Comparison of ENCODE assay signal across 1 cellular context in the genomic region with DNA sequence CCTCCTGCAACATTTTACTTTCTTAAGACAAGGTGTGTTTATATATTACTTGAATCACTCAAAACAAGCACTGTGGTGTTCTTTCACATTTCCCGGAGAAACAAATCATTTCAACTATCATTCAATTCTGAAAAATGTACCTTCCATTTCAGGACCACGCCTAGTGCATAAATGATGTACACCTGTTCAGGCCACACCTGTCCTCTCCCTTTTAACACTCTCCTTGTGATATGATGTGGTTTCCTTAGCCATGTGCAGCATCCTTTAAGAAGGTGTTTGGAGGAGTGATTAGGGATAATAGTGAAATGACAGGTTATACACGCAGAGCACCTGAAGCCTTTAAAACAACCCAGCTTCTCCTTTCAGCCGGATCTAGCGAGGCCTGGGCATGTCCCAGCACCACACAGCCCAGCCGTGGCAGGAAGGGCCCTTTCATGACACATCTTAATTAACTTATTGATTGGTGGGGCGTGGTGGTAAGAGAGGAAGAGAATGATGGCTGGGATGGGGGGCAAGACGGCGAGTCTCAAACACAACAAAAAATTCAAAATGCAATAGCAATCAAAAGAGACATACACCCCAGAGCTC.
TF ChIP-seq lines count a peak whose summit lies in the region.

No MANE protein-coding gene starts in this region.

TF ChIP-seq in GM12878, 131 proteins besides CTCF, POLR2A, EP300 and RAD21 (continued from another document):
- TF ChIP-seq, protein P1, sequence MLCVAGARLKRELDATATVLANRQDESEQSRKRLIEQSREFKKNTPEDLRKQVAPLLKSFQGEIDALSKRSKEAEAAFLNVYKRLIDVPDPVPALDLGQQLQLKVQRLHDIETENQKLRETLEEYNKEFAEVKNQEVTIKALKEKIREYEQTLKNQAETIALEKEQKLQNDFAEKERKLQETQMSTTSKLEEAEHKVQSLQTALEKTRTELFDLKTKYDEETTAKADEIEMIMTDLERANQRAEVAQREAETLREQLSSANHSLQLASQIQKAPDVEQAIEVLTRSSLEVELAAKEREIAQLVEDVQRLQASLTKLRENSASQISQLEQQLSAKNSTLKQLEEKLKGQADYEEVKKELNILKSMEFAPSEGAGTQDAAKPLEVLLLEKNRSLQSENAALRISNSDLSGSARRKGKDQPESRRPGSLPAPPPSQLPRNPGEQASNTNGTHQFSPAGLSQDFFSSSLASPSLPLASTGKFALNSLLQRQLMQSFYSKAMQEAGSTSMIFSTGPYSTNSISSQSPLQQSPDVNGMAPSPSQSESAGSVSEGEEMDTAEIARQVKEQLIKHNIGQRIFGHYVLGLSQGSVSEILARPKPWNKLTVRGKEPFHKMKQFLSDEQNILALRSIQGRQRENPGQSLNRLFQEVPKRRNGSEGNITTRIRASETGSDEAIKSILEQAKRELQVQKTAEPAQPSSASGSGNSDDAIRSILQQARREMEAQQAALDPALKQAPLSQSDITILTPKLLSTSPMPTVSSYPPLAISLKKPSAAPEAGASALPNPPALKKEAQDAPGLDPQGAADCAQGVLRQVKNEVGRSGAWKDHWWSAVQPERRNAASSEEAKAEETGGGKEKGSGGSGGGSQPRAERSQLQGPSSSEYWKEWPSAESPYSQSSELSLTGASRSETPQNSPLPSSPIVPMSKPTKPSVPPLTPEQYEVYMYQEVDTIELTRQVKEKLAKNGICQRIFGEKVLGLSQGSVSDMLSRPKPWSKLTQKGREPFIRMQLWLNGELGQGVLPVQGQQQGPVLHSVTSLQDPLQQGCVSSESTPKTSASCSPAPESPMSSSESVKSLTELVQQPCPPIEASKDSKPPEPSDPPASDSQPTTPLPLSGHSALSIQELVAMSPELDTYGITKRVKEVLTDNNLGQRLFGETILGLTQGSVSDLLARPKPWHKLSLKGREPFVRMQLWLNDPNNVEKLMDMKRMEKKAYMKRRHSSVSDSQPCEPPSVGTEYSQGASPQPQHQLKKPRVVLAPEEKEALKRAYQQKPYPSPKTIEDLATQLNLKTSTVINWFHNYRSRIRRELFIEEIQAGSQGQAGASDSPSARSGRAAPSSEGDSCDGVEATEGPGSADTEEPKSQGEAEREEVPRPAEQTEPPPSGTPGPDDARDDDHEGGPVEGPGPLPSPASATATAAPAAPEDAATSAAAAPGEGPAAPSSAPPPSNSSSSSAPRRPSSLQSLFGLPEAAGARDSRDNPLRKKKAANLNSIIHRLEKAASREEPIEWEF (IDR thresholded peaks at IDR 0.05; ENCODE audit: insufficient replicate concordance, low read depth, low read length) = no peak
- TF ChIP-seq ZNF24 (IDR thresholded peaks at IDR 0.05) = no peak
